Comparison of ENCODE assay signal across 8 cellular contexts in genomic region chr5:159209438-159210305, GRCh38. TPM values are rescaled to one million over a fixed set of nuclear protein-coding genes. Genes with fewer than 3 reads are reported as not detected.
DNase-seq lines count a peak whose midpoint lies in the region; ATAC-seq lines count a peak whose summit lies in the region.

A gene with protein sequence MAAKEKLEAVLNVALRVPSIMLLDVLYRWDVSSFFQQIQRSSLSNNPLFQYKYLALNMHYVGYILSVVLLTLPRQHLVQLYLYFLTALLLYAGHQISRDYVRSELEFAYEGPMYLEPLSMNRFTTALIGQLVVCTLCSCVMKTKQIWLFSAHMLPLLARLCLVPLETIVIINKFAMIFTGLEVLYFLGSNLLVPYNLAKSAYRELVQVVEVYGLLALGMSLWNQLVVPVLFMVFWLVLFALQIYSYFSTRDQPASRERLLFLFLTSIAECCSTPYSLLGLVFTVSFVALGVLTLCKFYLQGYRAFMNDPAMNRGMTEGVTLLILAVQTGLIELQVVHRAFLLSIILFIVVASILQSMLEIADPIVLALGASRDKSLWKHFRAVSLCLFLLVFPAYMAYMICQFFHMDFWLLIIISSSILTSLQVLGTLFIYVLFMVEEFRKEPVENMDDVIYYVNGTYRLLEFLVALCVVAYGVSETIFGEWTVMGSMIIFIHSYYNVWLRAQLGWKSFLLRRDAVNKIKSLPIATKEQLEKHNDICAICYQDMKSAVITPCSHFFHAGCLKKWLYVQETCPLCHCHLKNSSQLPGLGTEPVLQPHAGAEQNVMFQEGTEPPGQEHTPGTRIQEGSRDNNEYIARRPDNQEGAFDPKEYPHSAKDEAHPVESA (minus strand): TSS chr5:159209553. CDS start chr5:159203617, 5,936 bp downstream.

- H3K27ac ChIP-seq in ectodermal cell (ENCODE audit: insufficient read depth, low read depth, low read length, poor library complexity, severe bottlenecking) = peak within 1 kb of the TSS; percentile 81

- peak; percentile 79 for ATAC-seq in GM19328 (IDR thresholded peaks at IDR 0.05; ENCODE audit: unreplicated experiment)
- ATAC-seq in HG03469 (IDR thresholded peaks at IDR 0.05; ENCODE audit: unreplicated experiment) = peak; percentile 82

- no peaks in the 10 kb centered on the region for H3K27me3 ChIP-seq in ectodermal cell (ENCODE audit: control insufficient read depth, insufficient read depth, low read length, poor library complexity, severe bottlenecking)

- H3K27me3 Mint-ChIP-seq in activated CD4-positive, alpha-beta memory T cell treated with anti-CD3 and anti-CD28 coated beads, Interleukin-2, amount 10 ng/mL, durations not matched to agents 7 days and 5 days = no peaks in the 10 kb centered on the region

- H3K9me3 ChIP-seq in ectodermal cell (ENCODE audit: control insufficient read depth, low read length) = no peaks in the 10 kb centered on the region

- H3K4me1 Mint-ChIP-seq in activated CD4-positive, alpha-beta memory T cell treated with anti-CD3 and anti-CD28 coated beads, Interleukin-2, amount 10 ng/mL, durations not matched to agents 7 days and 5 days = peaks cover 39% of the 10 kb centered on the region

- CTCF ChIA-PET in activated CD4-positive, alpha-beta memory T cell treated with anti-CD3 and anti-CD28 coated beads, Interleukin-2, amount 10 ng/mL, durations not matched to agents 7 days and 5 days (lab: Charles Lee) = interaction anchor here (1.2 kb wide), 1 partner anchor 108 kb away, joined by 3 read pairs; no protein-coding TSS in a partner anchor

- H3K36me3 ChIP-seq in ectodermal cell (ENCODE audit: control insufficient read depth, insufficient read depth, low read length) = no peaks in the 10 kb centered on the region

- POLR2A ChIA-PET in activated CD4-positive, alpha-beta memory T cell treated with anti-CD3 and anti-CD28 coated beads, Interleukin-2, amount 10 ng/mL, durations not matched to agents 7 days and 5 days (lab: Charles Lee) = interaction anchor here (0.8 to 5.7 kb wide), 8 partner anchors 12 to 392 kb away, joined by 3 to 58 read pairs (median 21); no protein-coding TSS in a partner anchor

- H3K27ac Mint-ChIP-seq in activated CD4-positive, alpha-beta memory T cell treated with anti-CD3 and anti-CD28 coated beads, Interleukin-2, amount 10 ng/mL, durations not matched to agents 7 days and 5 days = peak within 1 kb of the TSS; percentile 98

- no peaks in the 10 kb centered on the region for H3K9me3 Mint-ChIP-seq in activated CD4-positive, alpha-beta memory T cell treated with anti-CD3 and anti-CD28 coated beads, Interleukin-2, amount 10 ng/mL, durations not matched to agents 7 days and 5 days

- H3K4me3 Mint-ChIP-seq in activated CD4-positive, alpha-beta memory T cell treated with anti-CD3 and anti-CD28 coated beads, Interleukin-2, amount 10 ng/mL, durations not matched to agents 7 days and 5 days = peak within 1 kb of the TSS; percentile 88

- peaks cover 21% of the 10 kb centered on the region for H3K4me1 ChIP-seq in ectodermal cell (ENCODE audit: control insufficient read depth, insufficient read depth, low read length)

- peak within 1 kb of the TSS; percentile 69 for H3K4me3 ChIP-seq in ectodermal cell (ENCODE audit: insufficient read depth, low read depth, low read length)

- DNase-seq in C1 segment of cervical spinal cord (lab: John Stamatoyannopoulos, UW) = peak in 13 of 14 donors; percentile 24 to 86 (median 74)
- DNase-seq in NCI-H774 (lab: John Stamatoyannopoulos, UW) = peak; percentile 73
- peak; percentile 88 for DNase-seq in activated CD4-positive, alpha-beta memory T cell treated with anti-CD3 and anti-CD28 coated beads, Interleukin-2, amount 10 ng/mL, durations not matched to agents 7 days and 5 days
- peak; percentile 79 to 87 for DNase-seq in lung microvascular endothelial cell (ENCODE audit: low read depth in 2 of 2)
- peak; percentile 83 to 88 (median 88) for DNase-seq in stimulated activated CD4-positive, alpha-beta T cell treated with anti-CD3 and anti-CD28 coated beads, TNF-alpha, amount 100 ng/mL, for 48 hours (ENCODE audit: low read depth in 3 of 3)

- peaks cover 28% of the 10 kb centered on the region for H3K36me3 Mint-ChIP-seq in activated CD4-positive, alpha-beta memory T cell treated with anti-CD3 and anti-CD28 coated beads, Interleukin-2, amount 10 ng/mL, durations not matched to agents 7 days and 5 days (ENCODE audit: low read depth)

- 3% methylated on average over 67 of the region's 67 CpGs for WGBS in ectodermal cell, 2 experiments

RNA-seq across cellular contexts. Expression of the gene that starts here (rescaled TPM):
- 100 to 1,000 TPM; 126 to 127 TPM for total RNA-seq in activated CD4-positive, alpha-beta memory T cell treated with anti-CD3 and anti-CD28 coated beads, Interleukin-2, amount 10 ng/mL, durations not matched to agents 7 days and 5 days
- polyA plus RNA-seq in ectodermal cell (2013, experiment 1 of 4) = 83.3 TPM
- 87.8 TPM for polyA plus RNA-seq in ectodermal cell (2013, experiment 2 of 4)
- polyA plus RNA-seq in ectodermal cell (2013, experiment 3 of 4) = 69.3 TPM
- polyA plus RNA-seq in ectodermal cell (2013, experiment 4 of 4) = 81.3 TPM
- total RNA-seq in lung microvascular endothelial cell = 41.2 and 45.8 TPM in 2 replicates

Comparison
In these comparisons a context has a peak if more than half of its experiments do, and no peak if none do; other contexts are left out.
1. Peak in every context shown above with its lines: DNase-seq, ATAC-seq, H3K4me3 ChIP-seq and H3K27ac ChIP-seq.